In genomic region chr1:154179951-154180687, GRCh38 we compare ENCODE assay signal across 1 cellular context.
TF ChIP-seq lines count a peak whose summit lies in the region.

No MANE protein-coding gene starts in this region.

TF ChIP-seq in A549, 52 proteins besides CTCF, POLR2A, EP300 and RAD21 (continued from another document):
- TF ChIP-seq EHMT2 (IDR thresholded peaks at IDR 0.05; ENCODE audit: low read depth): no peak
- TF ChIP-seq PHF8 (IDR thresholded peaks at IDR 0.05; ENCODE audit: borderline replicate concordance, low read depth): no peak
- no peak for TF ChIP-seq E2F6 (IDR thresholded peaks at IDR 0.05; ENCODE audit: borderline replicate concordance, low read depth)
- TF ChIP-seq TP53 (CRISPR knock-in tag; IDR thresholded peaks at IDR 0.05): no peak
- no peak for TF ChIP-seq MAFK (IDR thresholded peaks at IDR 0.05; ENCODE audit: partially characterized antibody)
TF ChIP-seq in A549: peak in this region for 0.
